29 cellular contexts compared by ENCODE assay signal in genomic region chr11:31474083-31474482, GRCh38.
"Had no signal": no experiment of that assay in that cellular context is flagged by ENCODE, and none has a peak within 500 bp of the region (broad histone marks: within the 10 kb centered on the region; RNA-seq: fewer than 3 reads in every experiment).

No MANE protein-coding gene starts in this region.

- H3K27ac ChIP-seq: colonic mucosa, coronary artery, dorsolateral prefrontal cortex, epithelial cell of prostate, esophagus muscularis mucosa, esophagus squamous epithelium, foreskin keratinocyte, gastrocnemius medialis, gastroesophageal sphincter, heart left ventricle, heart right ventricle had no signal

- H3K27ac Mint-ChIP-seq: dendritic cell treated with granulocyte-macrophage colony-stimulating factor and Interleukin-4, amounts not matched to agents 40 ng/mL and 50 ng/mL, for 4 days; effector memory CD8-positive, alpha-beta T cell; endodermal cell had no signal

- FAIRE-seq: colon, endometrium, endothelial cell of umbilical vein, frontal cortex had no signal

- H3K9me3 Mint-ChIP-seq: dendritic cell treated with granulocyte-macrophage colony-stimulating factor and Interleukin-4, amounts not matched to agents 40 ng/mL and 50 ng/mL, for 4 days; effector memory CD8-positive, alpha-beta T cell; endodermal cell had no signal

- H3K27me3 ChIP-seq: colonic mucosa, dorsolateral prefrontal cortex, esophagus muscularis mucosa, esophagus squamous epithelium, foreskin keratinocyte, gastrocnemius medialis, gastroesophageal sphincter, heart left ventricle, heart right ventricle had no signal

- H3K4me1 ChIP-seq: colonic mucosa, esophagus muscularis mucosa, esophagus squamous epithelium, foreskin keratinocyte, gastroesophageal sphincter, heart left ventricle, heart right ventricle had no signal

- H3K4me3 ChIP-seq: colonic mucosa, coronary artery, dorsolateral prefrontal cortex, esophagus muscularis mucosa, esophagus squamous epithelium, gastrocnemius medialis, gastroesophageal sphincter, heart left ventricle, heart right ventricle had no signal

- H3K9me3 ChIP-seq: colonic mucosa, esophagus muscularis mucosa, esophagus squamous epithelium, gastrocnemius medialis, gastroesophageal sphincter, heart left ventricle, heart right ventricle had no signal

- H3K27me3 Mint-ChIP-seq: dendritic cell treated with granulocyte-macrophage colony-stimulating factor and Interleukin-4, amounts not matched to agents 40 ng/mL and 50 ng/mL, for 4 days; effector memory CD8-positive, alpha-beta T cell had no signal

- DNase-seq: colonic mucosa; cortex of kidney; dermis blood vessel endothelial cell; dorsolateral prefrontal cortex; effector CD4-positive, alpha-beta T cell; effector CD8-positive, alpha-beta T cell; effector memory CD4-positive, alpha-beta T cell; effector memory CD8-positive, alpha-beta T cell; endodermal cell; erythroblast; esophagus squamous epithelium; foreskin fibroblast; foreskin keratinocyte; foreskin melanocyte; gastrocnemius medialis; glutamatergic neuron; head of caudate nucleus; heart left ventricle; heart right ventricle had no signal

- H3K36me3 ChIP-seq: colonic mucosa, esophagus muscularis mucosa, esophagus squamous epithelium, gastrocnemius medialis, heart left ventricle had no signal

- ATAC-seq: effector memory CD8-positive, alpha-beta T cell; esophagus mucosa; foreskin keratinocyte; gastrocnemius medialis; gastroesophageal sphincter; heart left ventricle; heart right ventricle had no signal

- H3K4me3 Mint-ChIP-seq: dendritic cell treated with granulocyte-macrophage colony-stimulating factor and Interleukin-4, amounts not matched to agents 40 ng/mL and 50 ng/mL, for 4 days; effector memory CD8-positive, alpha-beta T cell; endodermal cell had no signal
